8 cellular contexts compared by ENCODE assay signal in the genomic region with DNA sequence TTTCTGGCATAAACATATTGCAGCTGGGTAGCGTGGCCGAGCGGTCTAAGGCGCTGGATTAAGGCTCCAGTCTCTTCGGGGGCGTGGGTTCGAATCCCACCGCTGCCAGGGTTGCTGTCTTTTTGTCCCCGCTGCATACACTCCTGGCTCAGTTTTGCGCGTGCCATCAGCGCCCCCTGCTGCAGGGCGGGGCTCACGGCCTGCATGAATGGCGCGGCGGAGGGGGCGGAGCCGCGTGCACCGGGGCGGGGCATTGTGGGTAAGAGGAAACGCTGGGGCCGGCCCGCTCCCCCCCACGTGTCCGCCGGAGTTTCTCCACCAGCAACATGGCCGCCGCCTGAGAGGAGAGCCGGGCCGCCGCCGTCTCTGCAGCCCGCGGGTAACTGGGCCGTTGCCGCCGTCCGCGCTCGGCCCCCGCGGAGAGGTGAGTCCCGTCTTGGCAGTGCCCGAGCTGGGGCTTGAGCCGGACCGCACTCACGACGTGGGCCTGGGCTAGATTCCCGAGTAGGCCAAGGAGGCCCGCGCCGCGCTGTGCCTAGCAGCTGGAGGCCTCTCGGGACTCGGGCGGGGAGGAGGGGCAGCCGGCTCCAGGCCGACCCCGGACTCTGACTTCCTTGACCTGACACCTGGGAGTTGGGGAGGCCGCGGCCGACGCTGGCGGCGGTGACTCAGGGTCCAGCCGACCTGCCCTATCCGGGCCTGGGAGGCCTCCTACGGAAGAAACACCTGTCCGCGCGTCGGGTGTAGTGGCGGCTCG. TPM values are rescaled to one million over a fixed set of nuclear protein-coding genes. Genes with fewer than 3 reads are reported as not detected.
A peak's percentile ranks its signal among the peaks of the same experiment; 100 is the strongest.
DNase-seq lines count a peak whose midpoint lies in the region; ATAC-seq, FAIRE-seq and TF ChIP-seq lines count a peak whose summit lies in the region.

A gene with protein sequence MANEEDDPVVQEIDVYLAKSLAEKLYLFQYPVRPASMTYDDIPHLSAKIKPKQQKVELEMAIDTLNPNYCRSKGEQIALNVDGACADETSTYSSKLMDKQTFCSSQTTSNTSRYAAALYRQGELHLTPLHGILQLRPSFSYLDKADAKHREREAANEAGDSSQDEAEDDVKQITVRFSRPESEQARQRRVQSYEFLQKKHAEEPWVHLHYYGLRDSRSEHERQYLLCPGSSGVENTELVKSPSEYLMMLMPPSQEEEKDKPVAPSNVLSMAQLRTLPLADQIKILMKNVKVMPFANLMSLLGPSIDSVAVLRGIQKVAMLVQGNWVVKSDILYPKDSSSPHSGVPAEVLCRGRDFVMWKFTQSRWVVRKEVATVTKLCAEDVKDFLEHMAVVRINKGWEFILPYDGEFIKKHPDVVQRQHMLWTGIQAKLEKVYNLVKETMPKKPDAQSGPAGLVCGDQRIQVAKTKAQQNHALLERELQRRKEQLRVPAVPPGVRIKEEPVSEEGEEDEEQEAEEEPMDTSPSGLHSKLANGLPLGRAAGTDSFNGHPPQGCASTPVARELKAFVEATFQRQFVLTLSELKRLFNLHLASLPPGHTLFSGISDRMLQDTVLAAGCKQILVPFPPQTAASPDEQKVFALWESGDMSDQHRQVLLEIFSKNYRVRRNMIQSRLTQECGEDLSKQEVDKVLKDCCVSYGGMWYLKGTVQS (plus strand): TSS at position 296 of the 757 bp plus-strand sequence. CDS start 5,560 bp downstream, outside the sequence.

- peak within 1 kb of the TSS; percentile 89 to 97 (median 94) for H3K4me3 Mint-ChIP-seq in naive B cell
- peak within 1 kb of the TSS; percentile 98 for H3K4me3 Mint-ChIP-seq in stimulated activated memory B cell treated with anti-CD40 and anti-IgM and Interleukin-4, amounts not matched to agents 10 μg/mL and 1 μg/mL and 100 μg/mL, for 72 hours

- H3K9ac ChIP-seq in Karpas-422 (ENCODE audit: low read length): peak within 1 kb of the TSS; percentile 96

- H3K4me3 ChIP-seq in DOHH2 (ENCODE audit: low read length) (peak within 1 kb of the TSS; percentile 82), Karpas-422 (ENCODE audit: low read length) (peak within 1 kb of the TSS; percentile 94), esophagus squamous epithelium (peak within 1 kb of the TSS; percentile 78 to 93 (median 88))

- ATAC-seq in GM21786 (IDR thresholded peaks at IDR 0.05; ENCODE audit: unreplicated experiment) (peak; percentile 73), naive B cell (ENCODE audit: low read depth in 2 of 2) (peak; percentile 77 to 79)
- ATAC-seq in stimulated activated memory B cell treated with anti-CD40 and anti-IgM and Interleukin-4, amounts not matched to agents 10 μg/mL and 1 μg/mL and 100 μg/mL, for 72 hours: peak; percentile 98

- H2AFZ ChIP-seq in Karpas-422 (ENCODE audit: low read length): peak within 1 kb of the TSS; percentile 86

- peaks cover 13% of the 10 kb centered on the region for H3F3A ChIP-seq in DOHH2 (ENCODE audit: control insufficient read depth, insufficient read depth)

- no peak for FAIRE-seq in RCC 7860 (lab: Jason Lieb, UNC)

- peaks cover 0 to 4% of the 10 kb centered on the region in 2 donors for H3K36me3 Mint-ChIP-seq in naive B cell
- H3K36me3 Mint-ChIP-seq in stimulated activated memory B cell treated with anti-CD40 and anti-IgM and Interleukin-4, amounts not matched to agents 10 μg/mL and 1 μg/mL and 100 μg/mL, for 72 hours: peaks cover 24% of the 10 kb centered on the region

- peak; percentile 99 for DNase-seq in Karpas-422
- peak; percentile 95 for DNase-seq in RCC 7860 (ENCODE audit: low spot score)
- peak; percentile 100 for DNase-seq in activated T-helper 1 cell treated with Interleukin-2 at 50 U/mL for 16 hours (ENCODE audit: low read depth)
- peak; percentile 89 for DNase-seq in esophagus squamous epithelium (lab: John Stamatoyannopoulos, UW)
- DNase-seq in naive B cell: peak; percentile 100

- H3K9me3 ChIP-seq in DOHH2 (ENCODE audit: control insufficient read depth, insufficient read depth, low read length) (no peaks in the 10 kb centered on the region), Karpas-422 (ENCODE audit: low read length) (no peaks in the 10 kb centered on the region), esophagus squamous epithelium (no peaks in the 10 kb centered on the region)

- H3K36me3 ChIP-seq in DOHH2 (ENCODE audit: control insufficient read depth, low read length): peaks cover 39% of the 10 kb centered on the region
- peaks cover 9% of the 10 kb centered on the region; the same call in 1 of the 2 replicates for H3K36me3 ChIP-seq in Karpas-422 (ENCODE audit: insufficient read depth, low read length)
- H3K36me3 ChIP-seq in esophagus squamous epithelium: peaks cover 0 to 2% (median 0%) of the 10 kb centered on the region in 3 donors

- H3K79me2 ChIP-seq in DOHH2 (ENCODE audit: control insufficient read depth, low read length) (peaks cover 51% of the 10 kb centered on the region), Karpas-422 (ENCODE audit: low read length) (peaks cover 50% of the 10 kb centered on the region)

- peaks cover 0 to 11% (median 0%) of the 10 kb centered on the region in 3 donors for H3K27me3 Mint-ChIP-seq in naive B cell
- no peaks in the 10 kb centered on the region for H3K27me3 Mint-ChIP-seq in stimulated activated memory B cell treated with anti-CD40 and anti-IgM and Interleukin-4, amounts not matched to agents 10 μg/mL and 1 μg/mL and 100 μg/mL, for 72 hours

- peaks cover 0 to 4% (median 0%) of the 10 kb centered on the region in 7 donors for H3K9me3 Mint-ChIP-seq in naive B cell
- H3K9me3 Mint-ChIP-seq in stimulated activated memory B cell treated with anti-CD40 and anti-IgM and Interleukin-4, amounts not matched to agents 10 μg/mL and 1 μg/mL and 100 μg/mL, for 72 hours: no peaks in the 10 kb centered on the region

- H3K4me1 ChIP-seq in DOHH2 (ENCODE audit: control insufficient read depth, low read length): peaks cover 28% of the 10 kb centered on the region
- peaks cover 32% of the 10 kb centered on the region for H3K4me1 ChIP-seq in Karpas-422 (ENCODE audit: low read length)
- peaks cover 12 to 53% (median 13%) of the 10 kb centered on the region in 3 donors for H3K4me1 ChIP-seq in esophagus squamous epithelium

- peak within 1 kb of the TSS; percentile 98 to 100 (median 99) for H3K27ac Mint-ChIP-seq in naive B cell
- H3K27ac Mint-ChIP-seq in stimulated activated memory B cell treated with anti-CD40 and anti-IgM and Interleukin-4, amounts not matched to agents 10 μg/mL and 1 μg/mL and 100 μg/mL, for 72 hours: peak within 1 kb of the TSS; percentile 94

- intact Hi-C loops in esophagus squamous epithelium (cut with DNase I): loop anchor here (5.0 kb wide), 2 partner anchors 90 to 295 kb away; a partner anchor contains a TSS

- peak in 3 of 4 donors; percentile 13 to 72 (median 32) for TF ChIP-seq POLR2A in esophagus squamous epithelium (IDR thresholded peaks at IDR 0.05)

- H3K9me2 ChIP-seq in DOHH2 (replicated peaks; ENCODE audit: control insufficient read depth, low read length) (no peaks in the 10 kb centered on the region), Karpas-422 (replicated peaks; ENCODE audit: insufficient read depth, low read length) (no peaks in the 10 kb centered on the region)

- H3K27me3 ChIP-seq in DOHH2 (ENCODE audit: control insufficient read depth, low read length): no peaks in the 10 kb centered on the region
- H3K27me3 ChIP-seq in Karpas-422 (ENCODE audit: low read length): no peaks in the 10 kb centered on the region
- H3K27me3 ChIP-seq in esophagus squamous epithelium: no peaks in the 10 kb centered on the region

- peaks cover 42 to 56% (median 49%) of the 10 kb centered on the region in 3 donors for H3K4me1 Mint-ChIP-seq in naive B cell
- peaks cover 50% of the 10 kb centered on the region for H3K4me1 Mint-ChIP-seq in stimulated activated memory B cell treated with anti-CD40 and anti-IgM and Interleukin-4, amounts not matched to agents 10 μg/mL and 1 μg/mL and 100 μg/mL, for 72 hours

- peak within 1 kb of the TSS; percentile 61 for H3K27ac ChIP-seq in DOHH2 (ENCODE audit: low read depth, low read length)
- peak within 1 kb of the TSS; percentile 74 for H3K27ac ChIP-seq in Karpas-422 (ENCODE audit: low read length)
- H3K27ac ChIP-seq in esophagus squamous epithelium: peak within 1 kb of the TSS; percentile 93 to 98 (median 96)

- peak within 1 kb of the TSS; percentile 79 for H3K4me2 ChIP-seq in DOHH2 (ENCODE audit: low read length)
- H3K4me2 ChIP-seq in Karpas-422 (ENCODE audit: low read depth, low read length, poor library complexity, severe bottlenecking): peak within 1 kb of the TSS; percentile 94

- WGBS in esophagus squamous epithelium, 2 donors: 0% methylated on average over 7 to 19 of the region's 76 CpGs

- TF ChIP-seq CTCF in DOHH2 (IDR thresholded peaks at IDR 0.05; ENCODE audit: low read depth, low read length, poor library complexity, severe bottlenecking) (peak; percentile 79), esophagus squamous epithelium (IDR thresholded peaks at IDR 0.05) (peak; percentile 81 to 100 (median 98))

- H4K20me1 ChIP-seq in DOHH2 (ENCODE audit: control insufficient read depth, insufficient read depth, low read depth, low read length): peaks cover 7% of the 10 kb centered on the region
- H4K20me1 ChIP-seq in Karpas-422 (ENCODE audit: insufficient read depth, low read depth, low read length): peaks cover 33% of the 10 kb centered on the region

RNA-seq across cellular contexts. Expression of the gene that starts here (rescaled TPM):
- 54.6 and 81.0 TPM in 2 replicates for total RNA-seq in Karpas-422 (2014; rRNA removed; shearing (Covaris generic); ENCODE audit: low replicate concordance)
- total RNA-seq in esophagus squamous epithelium: 10 to 100 TPM; 21.5 to 57.2 (median 37.7) TPM
- 10 to 100 TPM in 5 of 6 donors, 1 to 10 TPM in 1; 8.8 to 15.9 (median 12.5) TPM for polyA plus RNA-seq in naive B cell (ENCODE audit: low read depth in 6 of 6)

Comparison
In these comparisons a context has a peak if more than half of its experiments do, and no peak if none do; other contexts are left out.
1. Peak in every context shown above with its lines: DNase-seq, ATAC-seq, H3K4me3 ChIP-seq and H3K27ac ChIP-seq.